In genomic region chrX:100424012-100424411, GRCh38 we compare ENCODE assay signal across 15 cellular contexts. TPM values are rescaled to one million over a fixed set of nuclear protein-coding genes. Genes with fewer than 3 reads are reported as not detected.
DNase-seq lines count a peak whose midpoint lies in the region; ATAC-seq, FAIRE-seq and TF ChIP-seq lines count a peak whose summit lies in the region.
"Had no signal": no experiment of that assay in that cellular context is flagged by ENCODE, and none has a peak within 500 bp of the region (broad histone marks: within the 10 kb centered on the region; RNA-seq: fewer than 3 reads in every experiment).

No MANE protein-coding gene starts in this region.

- H3K4me1 ChIP-seq in Loucy (ENCODE audit: insufficient read depth, low read length, poor library complexity, severe bottlenecking) = no peaks in the 10 kb centered on the region
- H3K4me1 ChIP-seq in mucosa of descending colon (ENCODE audit: low read depth) = no peaks in the 10 kb centered on the region
- H3K4me1 ChIP-seq in OCI-LY7 (ENCODE audit: insufficient read depth, low read length, poor library complexity, severe bottlenecking) = no peaks in the 10 kb centered on the region
- no peaks in the 10 kb centered on the region for H3K4me1 ChIP-seq in right cardiac atrium (ENCODE audit: control insufficient read depth, insufficient read depth, low read length)
- H3K4me1 ChIP-seq: Peyer's patch had no signal

- H3K4me2 ChIP-seq in Loucy (ENCODE audit: low read depth, low read length, poor library complexity, severe bottlenecking) = no peak overlapping the region
- H3K4me2 ChIP-seq in OCI-LY7 (ENCODE audit: low read length) = no peak overlapping the region

- no peak overlapping the region for H3K27ac ChIP-seq in OCI-LY7 (ENCODE audit: low read depth, low read length, poor library complexity, severe bottlenecking)
- H3K27ac ChIP-seq in right cardiac atrium (ENCODE audit: low read length) = no peak overlapping the region
- H3K27ac ChIP-seq: Peyer's patch had no signal

- H3K27me3 ChIP-seq in Loucy (ENCODE audit: insufficient read depth, low read length, poor library complexity, severe bottlenecking) (no peaks in the 10 kb centered on the region), bronchial epithelial cell (ENCODE audit: control insufficient read depth, insufficient read depth, low read length) (no peaks in the 10 kb centered on the region), right cardiac atrium (ENCODE audit: control insufficient read depth, insufficient read depth) (no peaks in the 10 kb centered on the region)
- H3K27me3 ChIP-seq: Peyer's patch had no signal

- H3K9ac ChIP-seq in Loucy (ENCODE audit: low read depth, low read length, poor library complexity, severe bottlenecking) = no peak overlapping the region

- no TSS peak for BruUV-seq in OCI-LY7 (replicated peaks; lab: Mats Ljungman, UMichigan)

- no peaks in the 10 kb centered on the region for H3K36me3 Mint-ChIP-seq in activated T-helper 2 cell treated with anti-CD3 and anti-CD28 coated beads, Interferon-gamma antibody, Interleukin-2, Interleukin-4, amounts not matched to agents 10 μg/mL and 5 μg/mL and 100 μg/mL, durations not matched to agents 14 hours and 24 hours and 36 hours (ENCODE audit: low read depth)
- H3K36me3 Mint-ChIP-seq: CD8-positive, alpha-beta memory T cell had no signal

- H3K36me3 ChIP-seq in Loucy (ENCODE audit: insufficient read depth, low read length) (no peaks in the 10 kb centered on the region), bronchial epithelial cell (ENCODE audit: control insufficient read depth, insufficient read depth, low read length) (no peaks in the 10 kb centered on the region), mucosa of descending colon (ENCODE audit: low read depth) (no peaks in the 10 kb centered on the region), OCI-LY7 (ENCODE audit: insufficient read depth, low read length) (no peaks in the 10 kb centered on the region)
- H3K36me3 ChIP-seq: Peyer's patch had no signal

- no peak overlapping the region for H3K4me3 ChIP-seq in GM12864 (ENCODE audit: low read depth, low read length)
- no peak overlapping the region for H3K4me3 ChIP-seq in Loucy (ENCODE audit: low read length, poor library complexity, severe bottlenecking)
- H3K4me3 ChIP-seq in bronchial epithelial cell (ENCODE audit: low read depth, low read length) = no peak overlapping the region
- H3K4me3 ChIP-seq in mucosa of descending colon = no peak overlapping the region
- no peak overlapping the region for H3K4me3 ChIP-seq in OCI-LY7 (ENCODE audit: low read depth, low read length, poor library complexity, severe bottlenecking)
- no peak overlapping the region for H3K4me3 ChIP-seq in right cardiac atrium (ENCODE audit: low read length)
- H3K4me3 ChIP-seq: Peyer's patch had no signal

- WGBS in right cardiac atrium = 58% methylated on average over 4 of the region's 4 CpGs

- H3K9me2 ChIP-seq in Loucy (replicated peaks; ENCODE audit: low read depth, low read length) (no peaks in the 10 kb centered on the region), OCI-LY7 (ENCODE audit: insufficient read depth, low read length) (no peaks in the 10 kb centered on the region)

- H2AFZ ChIP-seq in Loucy (ENCODE audit: low read length) (no peak overlapping the region), OCI-LY7 (ENCODE audit: low read length) (no peak overlapping the region)

- H3K79me2 ChIP-seq in Loucy (ENCODE audit: insufficient read depth, low read length) (no peaks in the 10 kb centered on the region), OCI-LY7 (ENCODE audit: insufficient read depth, low read depth, low read length) (no peaks in the 10 kb centered on the region)

- DNase-seq in GM12864 (ENCODE audit: low read depth) (no peak), bronchial epithelial cell (ENCODE audit: low read depth) (peak; percentile 11), mucosa of descending colon (peak in 1 of 3 donors; percentile 11), OCI-LY7 (ENCODE audit: low spot score) (no peak), NOMO-1 (lab: John Stamatoyannopoulos, UW; ENCODE audit: unreplicated experiment in 2 of 2) (no peak), right cardiac atrium (no peak)
- no peak for DNase-seq in activated T-helper 2 cell treated with anti-CD3 and anti-CD28 coated beads, Interferon-gamma antibody, Interleukin-2, Interleukin-4, amounts not matched to agents 10 μg/mL and 5 μg/mL and 100 μg/mL, durations not matched to agents 14 hours and 24 hours and 36 hours (ENCODE audit: low spot score)
- DNase-seq: activated CD4-positive, alpha-beta T cell treated with anti-CD3 and anti-CD28 coated beads, Interleukin-2, amount 50 U/mL, for 1 hour; CD8-positive, alpha-beta memory T cell; hippocampal formation; NCI-H2171; Peyer's patch; T-helper 17 cell had no signal

- POLR2A ChIA-PET in OCI-LY7 (lab: Charles Lee) = no interaction called here

- ATAC-seq in mucosa of descending colon (peak; percentile 28), right cardiac atrium (no peak)
- ATAC-seq: activated T-helper 17 cell treated with anti-CD3 and anti-CD28 coated beads, Interleukin-2, amount 50 U/mL, for 72 hours; T-helper 17 cell had no signal

- no peaks in the 10 kb centered on the region for H3K27me3 Mint-ChIP-seq in activated T-helper 2 cell treated with anti-CD3 and anti-CD28 coated beads, Interferon-gamma antibody, Interleukin-2, Interleukin-4, amounts not matched to agents 10 μg/mL and 5 μg/mL and 100 μg/mL, durations not matched to agents 14 hours and 24 hours and 36 hours (ENCODE audit: low read depth)
- H3K27me3 Mint-ChIP-seq: activated T-helper 17 cell treated with anti-CD3 and anti-CD28 coated beads, Interleukin-2, amount 50 U/mL, for 72 hours had no signal

- CTCF ChIA-PET in OCI-LY7 (lab: Charles Lee; ENCODE audit: unreplicated experiment) = no interaction called here

- intact Hi-C loops in mucosa of descending colon (cut with DNase I, micrococcal nuclease) (no loop called here), OCI-LY7 (cut with micrococcal nuclease; ENCODE audit: unreplicated experiment) (no loop called here), right cardiac atrium (cut with DNase I) (no loop called here)
- intact Hi-C loops in activated T-helper 2 cell treated with anti-CD3 and anti-CD28 coated beads, Interferon-gamma antibody, Interleukin-2, Interleukin-4, amounts not matched to agents 10 μg/mL and 5 μg/mL and 100 μg/mL, durations not matched to agents 14 hours and 24 hours and 36 hours (cut with micrococcal nuclease) = no loop called here

- H3K4me3 Mint-ChIP-seq in activated T-helper 2 cell treated with anti-CD3 and anti-CD28 coated beads, Interferon-gamma antibody, Interleukin-2, Interleukin-4, amounts not matched to agents 10 μg/mL and 5 μg/mL and 100 μg/mL, durations not matched to agents 14 hours and 24 hours and 36 hours (ENCODE audit: low read depth) = no peak overlapping the region
- H3K4me3 Mint-ChIP-seq: activated T-helper 17 cell treated with anti-CD3 and anti-CD28 coated beads, Interleukin-2, amount 50 U/mL, for 72 hours; CD8-positive, alpha-beta memory T cell; T-helper 17 cell had no signal

- H3K9me3 ChIP-seq in Loucy (ENCODE audit: insufficient read depth, low read depth, low read length) = no peaks in the 10 kb centered on the region
- no peaks in the 10 kb centered on the region for H3K9me3 ChIP-seq in mucosa of descending colon
- no peaks in the 10 kb centered on the region for H3K9me3 ChIP-seq in OCI-LY7 (ENCODE audit: low read length)
- no peaks in the 10 kb centered on the region for H3K9me3 ChIP-seq in right cardiac atrium (ENCODE audit: control insufficient read depth, low read length)
- H3K9me3 ChIP-seq: Peyer's patch had no signal

- no peak overlapping the region for H3K27ac Mint-ChIP-seq in activated T-helper 2 cell treated with anti-CD3 and anti-CD28 coated beads, Interferon-gamma antibody, Interleukin-2, Interleukin-4, amounts not matched to agents 10 μg/mL and 5 μg/mL and 100 μg/mL, durations not matched to agents 14 hours and 24 hours and 36 hours
- H3K27ac Mint-ChIP-seq: activated T-helper 17 cell treated with anti-CD3 and anti-CD28 coated beads, Interleukin-2, amount 50 U/mL, for 72 hours; CD8-positive, alpha-beta memory T cell; T-helper 17 cell had no signal

- FAIRE-seq in bronchial epithelial cell (lab: Jason Lieb, UNC) = no peak

- H3K9me3 Mint-ChIP-seq in activated T-helper 2 cell treated with anti-CD3 and anti-CD28 coated beads, Interferon-gamma antibody, Interleukin-2, Interleukin-4, amounts not matched to agents 10 μg/mL and 5 μg/mL and 100 μg/mL, durations not matched to agents 14 hours and 24 hours and 36 hours = no peaks in the 10 kb centered on the region
- H3K9me3 Mint-ChIP-seq: activated T-helper 17 cell treated with anti-CD3 and anti-CD28 coated beads, Interleukin-2, amount 50 U/mL, for 72 hours; CD8-positive, alpha-beta memory T cell had no signal

- H3K4me1 Mint-ChIP-seq in activated T-helper 2 cell treated with anti-CD3 and anti-CD28 coated beads, Interferon-gamma antibody, Interleukin-2, Interleukin-4, amounts not matched to agents 10 μg/mL and 5 μg/mL and 100 μg/mL, durations not matched to agents 14 hours and 24 hours and 36 hours (ENCODE audit: low read depth) = no peaks in the 10 kb centered on the region
- H3K4me1 Mint-ChIP-seq: activated T-helper 17 cell treated with anti-CD3 and anti-CD28 coated beads, Interleukin-2, amount 50 U/mL, for 72 hours; CD8-positive, alpha-beta memory T cell; T-helper 17 cell had no signal

- no peaks in the 10 kb centered on the region for H3F3A ChIP-seq in Loucy (ENCODE audit: low read depth)

- TF ChIP-seq CTCF in GM12864 (IDR thresholded peaks at IDR 0.05; ENCODE audit: low read depth, low read length, missing control alignments) (peak; percentile 7), Loucy (conservative IDR thresholded peaks at IDR 0.05; ENCODE audit: low read length) (0 out of 2 replicates have a peak, but pooled peaks have one; percentile 26), bronchial epithelial cell (IDR thresholded peaks at IDR 0.05; ENCODE audit: insufficient read depth, low read length, severe bottlenecking) (peak; percentile 27), mucosa of descending colon (IDR thresholded peaks at IDR 0.05) (no peak), OCI-LY7 (conservative IDR thresholded peaks at IDR 0.05; ENCODE audit: low read length) (no peak)

- no peaks in the 10 kb centered on the region for H4K20me1 ChIP-seq in Loucy (ENCODE audit: insufficient read depth, low read length, poor library complexity, severe bottlenecking)
- H4K20me1 ChIP-seq in OCI-LY7 (ENCODE audit: insufficient read depth, low read length) = no peaks in the 10 kb centered on the region

RNA-seq across cellular contexts. Expression of gene PCDH19, which starts 13.9 kb away (rescaled TPM):
- under 0.01 TPM in 2 replicates for total RNA-seq in bronchial epithelial cell
- 1 to 10 TPM; 1.0 to 2.0 (median 1.7) TPM for total RNA-seq in mucosa of descending colon
- total RNA-seq in OCI-LY7 (2014; rRNA removed; shearing (Covaris generic)) = not detected in 2 replicates
- total RNA-seq in OCI-LY7 (2022) = not detected in 2 replicates
- not detected in 2 replicates for total RNA-seq in activated T-helper 2 cell treated with anti-CD3 and anti-CD28 coated beads, Interferon-gamma antibody, Interleukin-2, Interleukin-4, amounts not matched to agents 10 μg/mL and 5 μg/mL and 100 μg/mL, durations not matched to agents 14 hours and 24 hours and 36 hours
- under 1 TPM; 0.26 to 0.40 (median 0.34) TPM for total RNA-seq in right cardiac atrium
- 0.25 TPM for polyA plus RNA-seq in right cardiac atrium
- total RNA-seq: activated T-helper 17 cell treated with anti-CD3 and anti-CD28 coated beads, Interleukin-2, amount 50 U/mL, for 72 hours; CD8-positive, alpha-beta memory T cell had no signal
- polyA plus RNA-seq: CD8-positive, alpha-beta memory T cell had no signal

Comparison
In these comparisons a context has a peak if more than half of its experiments do, and no peak if none do; other contexts are left out.
1. CTCF ChIP-seq: peak in GM12864 (single experiment), Loucy (single experiment) and bronchial epithelial cell (single experiment); none in mucosa of descending colon (single experiment) and OCI-LY7 (single experiment).